8 cellular contexts compared by ENCODE assay signal in genomic region chr19:58381460-58382220, GRCh38. TPM values are rescaled to one million over a fixed set of nuclear protein-coding genes. Genes with fewer than 3 reads are reported as not detected.
DNase-seq lines count a peak whose midpoint lies in the region; ATAC-seq and TF ChIP-seq lines count a peak whose summit lies in the region.

No MANE protein-coding gene starts in this region.

- H3K4me3 ChIP-seq in mammary epithelial cell (replicated peaks in 1 of 3; ENCODE audit: insufficient read depth in 1 of 3, low read depth in 2 of 3, low read length in 3 of 3) = peak overlapping the region; percentile 72 to 92 (median 84)
- H3K4me3 ChIP-seq in mesodermal cell (ENCODE audit: extremely low read depth, insufficient read depth, low read length, poor library complexity, severe bottlenecking) = peak overlapping the region; percentile 64
- H3K4me3 ChIP-seq in uterus = peak overlapping the region; percentile 42 to 89

- in situ Hi-C loops in mammary epithelial cell (cut with MboI; ENCODE audit: low sequenced_read_pairs in 2 of 2) = no loop called here

- peak; percentile 57 for DNase-seq in Right ventricle myocardium inferior (ENCODE audit: missing footprints)
- no peak for DNase-seq in left cardiac atrium
- no peak for DNase-seq in mammary epithelial cell
- DNase-seq in uterus = no peak
- no peak for DNase-seq in dedifferentiated amniotic fluid mesenchymal stem cell (ENCODE audit: extremely low spot score)
- DNase-seq in NCI-H2107 (lab: John Stamatoyannopoulos, UW) = no peak
- DNase-seq in GM20000 (ENCODE audit: low spot score) = no peak

- H3K9me3 ChIP-seq in mammary epithelial cell (replicated peaks; ENCODE audit: insufficient read depth, low read length) = no peaks in the 10 kb centered on the region
- no peaks in the 10 kb centered on the region for H3K9me3 ChIP-seq in mesodermal cell (ENCODE audit: control insufficient read depth, low read length)
- H3K9me3 ChIP-seq in uterus = no peaks in the 10 kb centered on the region

- H3K4me2 ChIP-seq in mammary epithelial cell (ENCODE audit: insufficient read depth, low read depth, low read length) = peak overlapping the region; percentile 74

- ATAC-seq in Right ventricle myocardium inferior = no peak
- no peak for ATAC-seq in left cardiac atrium

- H3K27ac ChIP-seq in mammary epithelial cell (ENCODE audit: insufficient read depth, low read depth, low read length) (peak overlapping the region; percentile 95), mesodermal cell (ENCODE audit: low read depth, low read length, severe bottlenecking) (peak overlapping the region; percentile 57), uterus (peak overlapping the region; percentile 91 to 96)

- peaks cover 47% of the 10 kb centered on the region for H3K79me2 ChIP-seq in mammary epithelial cell (ENCODE audit: insufficient read depth, low read length)

- CTCF ChIA-PET in mammary epithelial cell (lab: Charles Lee; ENCODE audit: low non-redundant PET) = no interaction called here

- WGBS in mammary epithelial cell (ENCODE audit: low coverage, missing lambda C conversion rate) = 22% methylated on average over 17 of the region's 26 CpGs
- 55 to 67% methylated on average over 14 to 23 of the region's 26 CpGs for WGBS in mesodermal cell (ENCODE audit: insufficient coverage in 2 of 2), 2 experiments

- intact Hi-C loops in Right ventricle myocardium inferior (cut with DNase I) = loop anchor here (2.0 kb wide), 2 partner anchors 19 to 55 kb away; partner anchors contain the start of genes ZNF497 and ZSCAN22
- intact Hi-C loops in left cardiac atrium (cut with DNase I) = no loop called here
- intact Hi-C loops in mammary epithelial cell (cut with micrococcal nuclease) = loop anchor here (1.0 to 5.0 kb wide), 9 partner anchors 19 to 199 kb away; partner anchors contain the start of genes ZBTB45, ZNF274, ZNF324 and ZNF324B
- intact Hi-C loops in uterus (cut with DNase I; ENCODE audit: low total_unique reads) = no loop called here

- TF ChIP-seq POLR2A in uterus (IDR thresholded peaks at IDR 0.05) = no peak

- no peak for TF ChIP-seq CTCF in mammary epithelial cell (conservative IDR thresholded peaks at IDR 0.05 in 1 of 2, IDR thresholded peaks at IDR 0.05 in 1 of 2; ENCODE audit: extremely low read depth in 1 of 2, insufficient read depth in 1 of 2, low read depth in 1 of 2, low read length in 2 of 2)
- no peak for TF ChIP-seq CTCF in uterus (IDR thresholded peaks at IDR 0.05)
- TF ChIP-seq CTCF in GM20000 (IDR thresholded peaks at IDR 0.05; ENCODE audit: extremely low read depth, missing control alignments) = no peak

- no peaks in the 10 kb centered on the region for H3K36me3 ChIP-seq in mammary epithelial cell (ENCODE audit: insufficient read depth, low read length)
- no peaks in the 10 kb centered on the region for H3K36me3 ChIP-seq in mesodermal cell (ENCODE audit: control insufficient read depth, insufficient read depth, low read length)
- no peaks in the 10 kb centered on the region for H3K36me3 ChIP-seq in uterus

- H3K27me3 ChIP-seq in mammary epithelial cell (ENCODE audit: insufficient read depth, low read length) (no peaks in the 10 kb centered on the region), uterus (no peaks in the 10 kb centered on the region)

- H2AFZ ChIP-seq in mammary epithelial cell (ENCODE audit: low read depth, low read length) = no peak overlapping the region

- peak overlapping the region; percentile 91 for H3K9ac ChIP-seq in mammary epithelial cell (ENCODE audit: insufficient read depth, low read length)

- peaks cover 31% of the 10 kb centered on the region for H3K4me1 ChIP-seq in mammary epithelial cell (ENCODE audit: insufficient read depth, low read length)
- peaks cover 11% of the 10 kb centered on the region for H3K4me1 ChIP-seq in mesodermal cell (ENCODE audit: control insufficient read depth, insufficient read depth, low read length, poor library complexity, severe bottlenecking)
- peaks cover 0 to 16% of the 10 kb centered on the region in 2 donors for H3K4me1 ChIP-seq in uterus

- no peaks in the 10 kb centered on the region for H4K20me1 ChIP-seq in mammary epithelial cell (ENCODE audit: insufficient read depth, low read length)

- TSS peak; percentile 60 for BruUV-seq in mammary epithelial cell (replicated peaks; lab: Mats Ljungman, UMichigan)

- dilution Hi-C loops in mammary epithelial cell (cut with HindIII; ENCODE audit: low sequenced_read_pairs) = loop anchor here (5.0 kb wide), 2 partner anchors 46 to 76 kb away; no protein-coding TSS in a partner anchor

RNA-seq across cellular contexts. Expression of gene ZNF837, which starts 0.8 kb away (rescaled TPM):
- total RNA-seq in Right ventricle myocardium inferior = 0.22 TPM
- under 1 TPM; 0.44 to 0.53 TPM for total RNA-seq in left cardiac atrium
- 1 to 10 TPM; 2.6 to 4.2 TPM for total RNA-seq in mammary epithelial cell
- 0.66 TPM for polyA plus RNA-seq in mammary epithelial cell
- polyA minus RNA-seq in mammary epithelial cell = not detected
- polyA plus RNA-seq in mesodermal cell (2013, experiment 1 of 2) = 2.8 TPM
- polyA plus RNA-seq in mesodermal cell (2013, experiment 2 of 2) = 2.1 TPM
- 1 to 10 TPM in 3 of 4 donors, not detected in 1; 1.6 to 4.6 (median 2.8) TPM for total RNA-seq in uterus

RNA-seq across cellular contexts. Expression of gene RPS5, which starts 5.4 kb away (rescaled TPM):
- total RNA-seq in Right ventricle myocardium inferior = 551 TPM
- 100 to 1,000 TPM; 572 to 598 TPM for total RNA-seq in left cardiac atrium
- 1,000 to 10,000 TPM in 1 of 2 donors, 100 to 1,000 TPM in 1; 916 to 1,060 TPM for total RNA-seq in mammary epithelial cell
- 2,328 TPM for polyA plus RNA-seq in mammary epithelial cell
- 1,005 TPM for polyA minus RNA-seq in mammary epithelial cell
- polyA plus RNA-seq in mesodermal cell (2013, experiment 1 of 2) = 1,713 TPM
- 1,539 TPM for polyA plus RNA-seq in mesodermal cell (2013, experiment 2 of 2)
- 1,000 to 10,000 TPM; 1,103 to 4,958 (median 2,770) TPM for total RNA-seq in uterus

RNA-seq across cellular contexts. Expression of gene RNF225, which starts 13.8 kb away (rescaled TPM):
- total RNA-seq in Right ventricle myocardium inferior (not detected), left cardiac atrium (not detected), mammary epithelial cell (under 1 TPM; 0.42 to 0.50 TPM), uterus (not detected)
- polyA plus RNA-seq in mammary epithelial cell = not detected
- not detected for polyA minus RNA-seq in mammary epithelial cell
- polyA plus RNA-seq in mesodermal cell (2013, experiment 1 of 2) = not detected
- not detected for polyA plus RNA-seq in mesodermal cell (2013, experiment 2 of 2)

RNA-seq across cellular contexts. Expression of gene ZNF497, which starts 19.1 kb away (rescaled TPM):
- total RNA-seq in Right ventricle myocardium inferior (0.19 TPM), left cardiac atrium (under 1 TPM; 0.37 to 0.41 TPM), mammary epithelial cell (1 to 10 TPM in 1 of 2 donors, under 1 TPM in 1; 0.83 to 1.1 TPM), uterus (1 to 10 TPM in 3 of 4 donors, not detected in 1; 3.4 to 7.2 (median 6.8) TPM)
- 0.35 TPM for polyA plus RNA-seq in mammary epithelial cell
- polyA minus RNA-seq in mammary epithelial cell = not detected
- 1.6 TPM for polyA plus RNA-seq in mesodermal cell (2013, experiment 1 of 2)
- polyA plus RNA-seq in mesodermal cell (2013, experiment 2 of 2) = 1.2 TPM

RNA-seq across cellular contexts. Expression of gene ZNF584, which starts 26.8 kb away (rescaled TPM):
- total RNA-seq in Right ventricle myocardium inferior (15.8 TPM), left cardiac atrium (10 to 100 TPM; 13.2 to 25.0 TPM), mammary epithelial cell (10 to 100 TPM; 16.9 to 22.8 TPM), uterus (10 to 100 TPM in 2 of 4 donors, 1 to 10 TPM in 2; 1.5 to 26.6 (median 16.4) TPM)
- polyA plus RNA-seq in mammary epithelial cell = 15.4 TPM
- polyA minus RNA-seq in mammary epithelial cell = 21.3 TPM
- polyA plus RNA-seq in mesodermal cell (2013, experiment 1 of 2) = 10.5 TPM
- 6.7 TPM for polyA plus RNA-seq in mesodermal cell (2013, experiment 2 of 2)

Comparison
In these comparisons a context has a peak if more than half of its experiments do, and no peak if none do; other contexts are left out.
1. intact Hi-C loops: an anchor here in Right ventricle myocardium inferior (2.0 kb wide) and mammary epithelial cell (1.0 to 5.0 kb wide); none called in left cardiac atrium and uterus.